In genomic region chr10:114956466-114956865, GRCh38 we compare ENCODE assay signal across 16 cellular contexts. TPM values are rescaled to one million over a fixed set of nuclear protein-coding genes. Genes with fewer than 3 reads are reported as not detected.
DNase-seq lines count a peak whose midpoint lies in the region; ATAC-seq and TF ChIP-seq lines count a peak whose summit lies in the region.
"Had no signal": no experiment of that assay in that cellular context is flagged by ENCODE, and none has a peak within 500 bp of the region (broad histone marks: within the 10 kb centered on the region; RNA-seq: fewer than 3 reads in every experiment).

No MANE protein-coding gene starts in this region.

- H3K79me2 ChIP-seq in Karpas-422 (ENCODE audit: low read length): peaks cover 96% of the 10 kb centered on the region

- H3K4me3 ChIP-seq in cardiac muscle cell (no peak overlapping the region), right cardiac atrium (ENCODE audit: low read length) (no peak overlapping the region), adipocyte (ENCODE audit: low read length) (peak overlapping the region; percentile 2), subcutaneous abdominal adipose tissue (ENCODE audit: low read depth in 1 of 5, low read length in 5 of 5) (no peak overlapping the region), Karpas-422 (ENCODE audit: low read length) (no peak overlapping the region)
- H3K4me3 ChIP-seq: MG63, testis had no signal

- H3K4me2 ChIP-seq in Karpas-422 (ENCODE audit: low read depth, low read length, poor library complexity, severe bottlenecking): no peak overlapping the region

- intact Hi-C loops in right cardiac atrium (cut with DNase I): no loop called here

- H3K27me3 ChIP-seq in cardiac muscle cell (no peaks in the 10 kb centered on the region), right cardiac atrium (ENCODE audit: control insufficient read depth, insufficient read depth) (no peaks in the 10 kb centered on the region), adipocyte (replicated peaks; ENCODE audit: control insufficient read depth, insufficient read depth, low read length) (no peaks in the 10 kb centered on the region), subcutaneous abdominal adipose tissue (ENCODE audit: control insufficient read depth in 5 of 5, insufficient read depth in 4 of 5, low read length in 5 of 5) (no peaks in the 10 kb centered on the region), Karpas-422 (ENCODE audit: low read length) (no peaks in the 10 kb centered on the region)
- H3K27me3 ChIP-seq: MG63, testis had no signal

- no peaks in the 10 kb centered on the region for H4K20me1 ChIP-seq in Karpas-422 (ENCODE audit: insufficient read depth, low read depth, low read length)

- H3K27ac ChIP-seq in cardiac muscle cell: peak overlapping the region; percentile 20
- no peak overlapping the region for H3K27ac ChIP-seq in right cardiac atrium (ENCODE audit: low read length)
- peak overlapping the region; percentile 0 for H3K27ac ChIP-seq in subcutaneous abdominal adipose tissue (ENCODE audit: low read depth, low read length)
- H3K27ac ChIP-seq in Karpas-422 (ENCODE audit: low read length): no peak overlapping the region
- H3K27ac ChIP-seq: testis, VCaP had no signal

- no peak overlapping the region for H3K9ac ChIP-seq in adipocyte (ENCODE audit: low read length)
- H3K9ac ChIP-seq in subcutaneous abdominal adipose tissue (ENCODE audit: low read length in 5 of 5): no peak overlapping the region
- H3K9ac ChIP-seq in Karpas-422 (ENCODE audit: low read length): no peak overlapping the region

- no peak for DNase-seq in cardiac muscle cell (ENCODE audit: low read depth in 1 of 2, low spot score in 1 of 2)
- no peak for DNase-seq in right cardiac atrium
- peak; percentile 65 for DNase-seq in adipocyte (ENCODE audit: low read depth)
- no peak for DNase-seq in effector CD8-positive, alpha-beta T cell (lab: John Stamatoyannopoulos, UW)
- DNase-seq in Ammon's horn (ENCODE audit: low spot score): no peak
- DNase-seq in Karpas-422: no peak
- DNase-seq: ACHN, Caco-2, MG63, NCI-H2081 treated with DMSO at 0.1 percent for 48 hours, NCI-H82, posterior cingulate gyrus, testis had no signal

- no peaks in the 10 kb centered on the region for H3K4me1 ChIP-seq in cardiac muscle cell (ENCODE audit: low read depth)
- peaks cover 1% of the 10 kb centered on the region for H3K4me1 ChIP-seq in right cardiac atrium (ENCODE audit: control insufficient read depth, insufficient read depth, low read length)
- peaks cover 27% of the 10 kb centered on the region for H3K4me1 ChIP-seq in adipocyte (ENCODE audit: control insufficient read depth, insufficient read depth, low read length)
- peaks cover 0 to 19% (median 11%) of the 10 kb centered on the region in 5 donors for H3K4me1 ChIP-seq in subcutaneous abdominal adipose tissue (ENCODE audit: control insufficient read depth in 5 of 5, insufficient read depth in 5 of 5, low read length in 5 of 5)
- H3K4me1 ChIP-seq in Karpas-422 (ENCODE audit: low read length): peaks cover 5% of the 10 kb centered on the region
- H3K4me1 ChIP-seq: Caco-2 had no signal

- H3K9me2 ChIP-seq in Karpas-422 (replicated peaks; ENCODE audit: insufficient read depth, low read length): no peaks in the 10 kb centered on the region

- WGBS in right cardiac atrium: 71% methylated on average over 2 of the region's 2 CpGs

- ATAC-seq in right cardiac atrium (no peak), HG02852 (IDR thresholded peaks at IDR 0.05; ENCODE audit: unreplicated experiment) (peak; percentile 54)

- H3K9me3 ChIP-seq in cardiac muscle cell (ENCODE audit: low read depth): no peaks in the 10 kb centered on the region
- H3K9me3 ChIP-seq in right cardiac atrium (ENCODE audit: control insufficient read depth, low read length): no peaks in the 10 kb centered on the region
- no peaks in the 10 kb centered on the region for H3K9me3 ChIP-seq in adipocyte (ENCODE audit: control insufficient read depth, low read length)
- H3K9me3 ChIP-seq in subcutaneous abdominal adipose tissue (ENCODE audit: control insufficient read depth in 5 of 5, low read length in 5 of 5): no peaks in the 10 kb centered on the region
- no peaks in the 10 kb centered on the region for H3K9me3 ChIP-seq in Karpas-422 (ENCODE audit: low read length)
- H3K9me3 ChIP-seq: Caco-2, MG63, testis had no signal

- H2AFZ ChIP-seq in Karpas-422 (ENCODE audit: low read length): no peak overlapping the region

- no peak for TF ChIP-seq CTCF in cardiac muscle cell (IDR thresholded peaks at IDR 0.05; ENCODE audit: low read depth, low read length)

- H3K36me3 ChIP-seq in cardiac muscle cell: peaks cover 6% of the 10 kb centered on the region
- H3K36me3 ChIP-seq in adipocyte (ENCODE audit: control insufficient read depth, insufficient read depth, low read length, severe bottlenecking): peaks cover 29% of the 10 kb centered on the region
- peaks cover 0 to 15% (median 5%) of the 10 kb centered on the region in 5 donors for H3K36me3 ChIP-seq in subcutaneous abdominal adipose tissue (ENCODE audit: control insufficient read depth in 5 of 5, insufficient read depth in 5 of 5, low read length in 5 of 5)
- peaks cover 38% of the 10 kb centered on the region; the same call in 1 of the 2 replicates for H3K36me3 ChIP-seq in Karpas-422 (ENCODE audit: insufficient read depth, low read length)

RNA-seq across cellular contexts. Expression of gene TRUB1, which starts 18.5 kb away (rescaled TPM):
- total RNA-seq in cardiac muscle cell (16.8 and 18.3 TPM in 2 replicates), right cardiac atrium (10 to 100 TPM; 11.8 to 18.8 (median 16.4) TPM)
- polyA plus RNA-seq in cardiac muscle cell (8.4 and 13.8 TPM in 2 replicates), right cardiac atrium (11.8 TPM)
- 31.6 and 43.7 TPM in 2 replicates for total RNA-seq in Karpas-422 (2014; rRNA removed; shearing (Covaris generic); ENCODE audit: low replicate concordance)

Comparison
In these comparisons a context has a peak if more than half of its experiments do, and no peak if none do; other contexts are left out.
1. H3K27ac ChIP-seq: peak in cardiac muscle cell (single experiment) and subcutaneous abdominal adipose tissue (single experiment); none in right cardiac atrium (single experiment) and Karpas-422 (single experiment).